Comparison of ENCODE assay signal across 10 cellular contexts in genomic region chr5:60173672-60174071, GRCh38.
"Had no signal": no experiment of that assay in that cellular context is flagged by ENCODE, and none has a peak within 500 bp of the region (broad histone marks: within the 10 kb centered on the region; RNA-seq: fewer than 3 reads in every experiment).

No MANE protein-coding gene starts in this region.

- DNase-seq: H9, HCEC 1CT, HFFc6, IMR-90, KG1 had no signal

- H3K4me2 ChIP-seq: GM23338 had no signal

- ATAC-seq: GM23338, K562 had no signal

- FAIRE-seq: H1, H54, HTR-8/SVneo, K562 had no signal

- H3K4me3 ChIP-seq: GM23338, K562 had no signal
